Comparison of ENCODE assay signal across 8 cellular contexts in genomic region chr3:15797600-15798303, GRCh38. TPM values are rescaled to one million over a fixed set of nuclear protein-coding genes. Genes with fewer than 3 reads are reported as not detected.
A peak's percentile ranks its signal among the peaks of the same experiment; 100 is the strongest.
DNase-seq lines count a peak whose midpoint lies in the region; ATAC-seq and TF ChIP-seq lines count a peak whose summit lies in the region.

TSS of gene ANKRD28 (minus strand) at chr3:15797979. CDS start at chr3:15796521, 1,458 bp downstream.

- TF ChIP-seq EP300 in neural cell (conservative IDR thresholded peaks at IDR 0.05; ENCODE audit: poor library complexity, severe bottlenecking), result no peak

- H3F3A ChIP-seq in neural cell (ENCODE audit: insufficient read depth, low read length, poor library complexity, severe bottlenecking), result no peaks in the 10 kb centered on the region

- H3K4me3 ChIP-seq in BE2C (ENCODE audit: low read depth, low read length) (peak within 1 kb of the TSS; percentile 25), neural cell (ENCODE audit: low read length) (peak within 1 kb of the TSS; percentile 66)

- no peaks in the 10 kb centered on the region for H3K27me3 Mint-ChIP-seq in activated T-cell treated with anti-CD3 and anti-CD28 coated beads, Interleukin-2, amount 50 U/mL, for 72 hours (ENCODE audit: low read depth)

- no peak within 1 kb of the TSS for H2AFZ ChIP-seq in neural cell (ENCODE audit: low read depth, low read length)

- no peak for DNase-seq in BE2C
- peak; percentile 80 for DNase-seq in NAMALWA (ENCODE audit: low spot score)
- DNase-seq in activated T-cell treated with anti-CD3 and anti-CD28 coated beads, Interleukin-2, amount 50 U/mL, for 72 hours, result peak; percentile 12 to 22
- DNase-seq in foreskin keratinocyte, result peak; percentile 87 to 93
- no peak for DNase-seq in stimulated activated CD8-positive, alpha-beta memory T cell treated with anti-CD3 and anti-CD28 coated beads, Interleukin-4, amount 100 ng/mL, for 48 hours

- H4K20me1 ChIP-seq in neural cell (ENCODE audit: insufficient read depth), result no peaks in the 10 kb centered on the region

- no peaks in the 10 kb centered on the region for H3K27me3 ChIP-seq in BE2C
- H3K27me3 ChIP-seq in foreskin keratinocyte, result no peaks in the 10 kb centered on the region
- H3K27me3 ChIP-seq in neural cell (ENCODE audit: insufficient read depth, low read depth, low read length), result no peaks in the 10 kb centered on the region

- H3K27ac ChIP-seq in foreskin keratinocyte, result peak within 1 kb of the TSS; percentile 91
- peak within 1 kb of the TSS; percentile 71 for H3K27ac ChIP-seq in neural cell (ENCODE audit: low read length)

- no peaks in the 10 kb centered on the region for H3K36me3 ChIP-seq in BE2C
- no peaks in the 10 kb centered on the region for H3K36me3 ChIP-seq in neural cell (ENCODE audit: insufficient read depth, low read length)

- ATAC-seq in GM18870 (IDR thresholded peaks at IDR 0.05; ENCODE audit: unreplicated experiment), result peak; percentile 38
- ATAC-seq in activated T-cell treated with anti-CD3 and anti-CD28 coated beads, Interleukin-2, amount 50 U/mL, for 72 hours (replicated peaks in 1 of 2), result peak; percentile 67 to 72
- ATAC-seq in foreskin keratinocyte, result peak; percentile 78
- no peak for ATAC-seq in GM18907 (IDR thresholded peaks at IDR 0.05; ENCODE audit: unreplicated experiment)

- H3K9me3 Mint-ChIP-seq in activated T-cell treated with anti-CD3 and anti-CD28 coated beads, Interleukin-2, amount 50 U/mL, for 72 hours, result peaks cover 1% of the 10 kb centered on the region in 2 donors

- H3K4me3 Mint-ChIP-seq in activated T-cell treated with anti-CD3 and anti-CD28 coated beads, Interleukin-2, amount 50 U/mL, for 72 hours, result peak within 1 kb of the TSS; percentile 84 to 94

- H3K9me3 ChIP-seq in BE2C (no peaks in the 10 kb centered on the region), neural cell (ENCODE audit: low read length) (no peaks in the 10 kb centered on the region)

- peaks cover 87% of the 10 kb centered on the region for H3K4me1 Mint-ChIP-seq in activated T-cell treated with anti-CD3 and anti-CD28 coated beads, Interleukin-2, amount 50 U/mL, for 72 hours (ENCODE audit: low read depth)

- 0 out of 2 replicates have a peak, but pooled peaks have one; percentile 12 for TF ChIP-seq CTCF in BE2C (IDR thresholded peaks at IDR 0.05; ENCODE audit: low read depth, low read length)
- TF ChIP-seq CTCF in foreskin keratinocyte (conservative IDR thresholded peaks at IDR 0.05), result peak; percentile 59
- TF ChIP-seq CTCF in neural cell (IDR thresholded peaks at IDR 0.05; ENCODE audit: poor library complexity, severe bottlenecking), result peak; percentile 63

- H3K27ac Mint-ChIP-seq in activated T-cell treated with anti-CD3 and anti-CD28 coated beads, Interleukin-2, amount 50 U/mL, for 72 hours, result peak within 1 kb of the TSS; percentile 97

- peak within 1 kb of the TSS; percentile 87 for H3K4me2 ChIP-seq in neural cell (ENCODE audit: low read length)

- no peaks in the 10 kb centered on the region for H3K9me2 ChIP-seq in neural cell (ENCODE audit: insufficient read depth, low read length)

- H3K36me3 Mint-ChIP-seq in activated T-cell treated with anti-CD3 and anti-CD28 coated beads, Interleukin-2, amount 50 U/mL, for 72 hours (ENCODE audit: insufficient read depth in 2 of 2), result peaks cover 0 to 8% of the 10 kb centered on the region in 2 donors

- no peak for TF ChIP-seq RAD21 in neural cell (conservative IDR thresholded peaks at IDR 0.05)

- H3K9ac ChIP-seq in neural cell (ENCODE audit: low read length), result peak within 1 kb of the TSS; percentile 56

- H3K4me1 ChIP-seq in BE2C, result no peaks in the 10 kb centered on the region
- peaks cover 25% of the 10 kb centered on the region for H3K4me1 ChIP-seq in foreskin keratinocyte

- peaks cover 12% of the 10 kb centered on the region for H3K79me2 ChIP-seq in neural cell (replicated peaks; ENCODE audit: insufficient read depth, low read length)

TF ChIP-seq in neural cell, 6 proteins besides CTCF, POLR2A, EP300 and RAD21:
- TF ChIP-seq SMC3 (conservative IDR thresholded peaks at IDR 0.05; ENCODE audit: poor library complexity), result peak; percentile 30
- peak; percentile 83 for TF ChIP-seq MXI1 (conservative IDR thresholded peaks at IDR 0.05; ENCODE audit: poor library complexity, severe bottlenecking)
- no peak for TF ChIP-seq EZH2 (IDR thresholded peaks at IDR 0.05; ENCODE audit: borderline replicate concordance, insufficient read depth, low read length, poor library complexity, severe bottlenecking)

RNA-seq across cellular contexts. Expression of gene ANKRD28, which starts in this region (rescaled TPM):
- 4.5 TPM for polyA plus RNA-seq in BE2C (2012; ENCODE audit: insufficient read depth, insufficient read length, low read depth)
- 10 to 100 TPM; 45.3 to 46.1 TPM for total RNA-seq in activated T-cell treated with anti-CD3 and anti-CD28 coated beads, Interleukin-2, amount 50 U/mL, for 72 hours
- total RNA-seq in foreskin keratinocyte, result 31.7 and 32.4 TPM in 2 replicates
- polyA plus RNA-seq in foreskin keratinocyte (4.6 and 6.5 TPM in 2 replicates), neural cell (67.1 and 101 TPM in 2 replicates)
- 122 and 131 TPM in 2 replicates for polyA minus RNA-seq in neural cell

Comparison
In these comparisons a context has a peak if more than half of its experiments do, and no peak if none do; other contexts are left out.
1. DNase-seq: peak in NAMALWA (single experiment), activated T-cell treated with anti-CD3 and anti-CD28 coated beads, Interleukin-2, amount 50 U/mL, for 72 hours (2 of 2) and foreskin keratinocyte (2 of 2); none in BE2C (single experiment) and stimulated activated CD8-positive, alpha-beta memory T cell treated with anti-CD3 and anti-CD28 coated beads, Interleukin-4, amount 100 ng/mL, for 48 hours (single experiment).
2. CTCF ChIP-seq: peak in every context shown above with its lines; median percentile 63 in neural cell; 59 in foreskin keratinocyte; 12 in BE2C.